ENCODE assay signal across 2 cellular contexts in genomic region chr2:28927469-28927868, GRCh38.
TF ChIP-seq lines count a peak whose summit lies in the region.

No MANE protein-coding gene starts in this region.

TF ChIP-seq in SK-N-SH, 30 proteins besides CTCF, POLR2A, EP300 and RAD21 (continued from another document):
- TF ChIP-seq SMC3 (IDR thresholded peaks at IDR 0.05; ENCODE audit: low read depth, low read length) = no peak
- TF ChIP-seq GATA2 (CRISPR knock-in tag; IDR thresholded peaks at IDR 0.05) = no peak
- no peak for TF ChIP-seq PBX3 (IDR thresholded peaks at IDR 0.05)
- TF ChIP-seq POLR2AphosphoS5 (IDR thresholded peaks at IDR 0.05; ENCODE audit: low read depth, low read length) = no peak
- TF ChIP-seq RCOR1 (IDR thresholded peaks at IDR 0.05; ENCODE audit: low read length) = no peak
- TF ChIP-seq IRF3 (IDR thresholded peaks at IDR 0.05; ENCODE audit: low read depth, low read length) = no peak
- no peak for TF ChIP-seq MXI1 (IDR thresholded peaks at IDR 0.05; ENCODE audit: low read depth, low read length)
- TF ChIP-seq FOXJ3 (CRISPR knock-in tag; IDR thresholded peaks at IDR 0.05) = no peak
- TF ChIP-seq YY1 (IDR thresholded peaks at IDR 0.05; ENCODE audit: low read depth) = no peak

TF ChIP-seq in SK-N-SH treated with all-trans-retinoic acid at 6 μM for 48 hours, 23 proteins besides CTCF, POLR2A, EP300 and RAD21 (continued from another document):
- no peak for TF ChIP-seq POU6F1 (CRISPR knock-in tag; IDR thresholded peaks at IDR 0.05; ENCODE audit: borderline replicate concordance, low read depth)
- no peak for TF ChIP-seq ZNF8 (CRISPR knock-in tag; IDR thresholded peaks at IDR 0.05)
- TF ChIP-seq ARNTL (CRISPR knock-in tag; IDR thresholded peaks at IDR 0.05; ENCODE audit: borderline replicate concordance, low read depth) = no peak
- no peak for TF ChIP-seq ESRRG (CRISPR knock-in tag; IDR thresholded peaks at IDR 0.05)
